ENCODE assay signal across 1 cellular context in the genomic region with DNA sequence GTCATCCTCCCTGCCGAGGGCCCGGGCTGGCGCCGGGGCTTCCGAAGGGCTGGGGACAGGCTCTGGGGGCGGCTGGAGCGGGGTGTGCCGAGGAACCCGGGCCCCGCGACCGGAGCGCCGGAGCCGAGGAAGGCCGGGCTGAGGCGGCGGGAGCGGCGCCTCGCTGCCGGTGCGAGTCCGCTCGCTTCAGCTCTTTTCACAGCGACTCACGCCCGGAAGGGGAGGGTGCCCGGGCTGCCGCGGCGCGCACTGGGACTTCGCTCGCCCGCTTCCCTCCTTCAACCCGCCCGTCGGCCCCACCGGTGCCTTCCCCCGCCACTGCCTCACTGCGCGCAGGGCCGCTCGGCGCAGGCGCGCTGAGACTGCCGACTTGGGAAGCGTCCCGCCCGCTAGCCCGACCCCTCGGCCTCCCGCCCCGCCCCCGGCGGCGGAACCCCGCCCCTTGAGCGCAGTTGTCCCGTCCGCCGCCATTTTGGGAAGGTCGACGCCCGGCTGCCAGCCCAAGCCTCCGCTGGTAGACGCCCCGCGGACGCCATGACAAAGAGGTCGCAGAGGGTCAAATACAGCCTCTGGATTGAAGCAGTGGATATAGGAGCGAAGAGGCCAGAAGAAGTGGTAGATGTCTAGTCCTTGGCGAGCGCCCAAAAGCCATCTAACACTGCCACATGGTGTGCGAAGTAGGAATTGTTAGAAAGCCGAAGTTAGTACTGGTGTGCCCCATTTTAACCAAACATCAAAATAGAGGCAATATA.
TF ChIP-seq lines count a peak whose summit lies in the region.

Gene UBE2G1, minus strand, starts transcription at position 364 of the 752 bp plus-strand sequence. Its CDS starts 359 bp downstream, at position 5.

TF ChIP-seq in HepG2, 621 proteins besides CTCF, POLR2A, EP300 and RAD21 (continued from another document and continues in another):
- TF ChIP-seq, protein P1, sequence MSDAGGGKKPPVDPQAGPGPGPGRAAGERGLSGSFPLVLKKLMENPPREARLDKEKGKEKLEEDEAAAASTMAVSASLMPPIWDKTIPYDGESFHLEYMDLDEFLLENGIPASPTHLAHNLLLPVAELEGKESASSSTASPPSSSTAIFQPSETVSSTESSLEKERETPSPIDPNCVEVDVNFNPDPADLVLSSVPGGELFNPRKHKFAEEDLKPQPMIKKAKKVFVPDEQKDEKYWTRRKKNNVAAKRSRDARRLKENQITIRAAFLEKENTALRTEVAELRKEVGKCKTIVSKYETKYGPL (CRISPR knock-in tag; IDR thresholded peaks at IDR 0.05) = peak; percentile 10; the same call in 1 of the 2 replicates
- peak; percentile 21; the same call in 1 of the 2 replicates for TF ChIP-seq ISL2 (CRISPR knock-in tag; IDR thresholded peaks at IDR 0.05)
- TF ChIP-seq HDAC6 (IDR thresholded peaks at IDR 0.05; ENCODE audit: low read depth, low read length) = no peak
- no peak for TF ChIP-seq GPN1 (CRISPR knock-in tag; IDR thresholded peaks at IDR 0.05; ENCODE audit: borderline replicate concordance)
- peak; percentile 59; the same call in 1 of the 2 replicates for TF ChIP-seq TFDP2 (CRISPR knock-in tag; IDR thresholded peaks at IDR 0.05)
- no peak for TF ChIP-seq FOXJ3 (CRISPR knock-in tag; IDR thresholded peaks at IDR 0.05; ENCODE audit: borderline replicate concordance)
- TF ChIP-seq HNF4G (IDR thresholded peaks at IDR 0.05; ENCODE audit: borderline replicate concordance, low read depth, low read length) = no peak
- TF ChIP-seq HNF4G (CRISPR knock-in tag; IDR thresholded peaks at IDR 0.05; ENCODE audit: borderline replicate concordance, low read depth) = peak; percentile 44; the same call in 1 of the 2 replicates
- peak; percentile 89 for TF ChIP-seq ZFX (CRISPR knock-in tag; IDR thresholded peaks at IDR 0.05; ENCODE audit: low read depth)
- 0 out of 2 replicates have a peak, but pooled peaks have one; percentile 74 for TF ChIP-seq ZNF430 (CRISPR knock-in tag; IDR thresholded peaks at IDR 0.05)
- TF ChIP-seq, protein P2, sequence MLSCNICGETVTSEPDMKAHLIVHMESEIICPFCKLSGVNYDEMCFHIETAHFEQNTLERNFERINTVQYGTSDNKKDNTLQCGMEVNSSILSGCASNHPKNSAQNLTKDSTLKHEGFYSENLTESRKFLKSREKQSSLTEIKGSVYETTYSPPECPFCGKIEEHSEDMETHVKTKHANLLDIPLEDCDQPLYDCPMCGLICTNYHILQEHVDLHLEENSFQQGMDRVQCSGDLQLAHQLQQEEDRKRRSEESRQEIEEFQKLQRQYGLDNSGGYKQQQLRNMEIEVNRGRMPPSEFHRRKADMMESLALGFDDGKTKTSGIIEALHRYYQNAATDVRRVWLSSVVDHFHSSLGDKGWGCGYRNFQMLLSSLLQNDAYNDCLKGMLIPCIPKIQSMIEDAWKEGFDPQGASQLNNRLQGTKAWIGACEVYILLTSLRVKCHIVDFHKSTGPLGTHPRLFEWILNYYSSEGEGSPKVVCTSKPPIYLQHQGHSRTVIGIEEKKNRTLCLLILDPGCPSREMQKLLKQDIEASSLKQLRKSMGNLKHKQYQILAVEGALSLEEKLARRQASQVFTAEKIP (CRISPR knock-in tag; IDR thresholded peaks at IDR 0.05; ENCODE audit: borderline replicate concordance) = no peak
- TF ChIP-seq POLR2AphosphoS2 (IDR thresholded peaks at IDR 0.05; ENCODE audit: low read depth, low read length) = no peak
- TF ChIP-seq FOXC1 (CRISPR knock-in tag; IDR thresholded peaks at IDR 0.05; ENCODE audit: borderline replicate concordance) = peak; percentile 59; the same call in 1 of the 2 replicates
- TF ChIP-seq, protein P3, sequence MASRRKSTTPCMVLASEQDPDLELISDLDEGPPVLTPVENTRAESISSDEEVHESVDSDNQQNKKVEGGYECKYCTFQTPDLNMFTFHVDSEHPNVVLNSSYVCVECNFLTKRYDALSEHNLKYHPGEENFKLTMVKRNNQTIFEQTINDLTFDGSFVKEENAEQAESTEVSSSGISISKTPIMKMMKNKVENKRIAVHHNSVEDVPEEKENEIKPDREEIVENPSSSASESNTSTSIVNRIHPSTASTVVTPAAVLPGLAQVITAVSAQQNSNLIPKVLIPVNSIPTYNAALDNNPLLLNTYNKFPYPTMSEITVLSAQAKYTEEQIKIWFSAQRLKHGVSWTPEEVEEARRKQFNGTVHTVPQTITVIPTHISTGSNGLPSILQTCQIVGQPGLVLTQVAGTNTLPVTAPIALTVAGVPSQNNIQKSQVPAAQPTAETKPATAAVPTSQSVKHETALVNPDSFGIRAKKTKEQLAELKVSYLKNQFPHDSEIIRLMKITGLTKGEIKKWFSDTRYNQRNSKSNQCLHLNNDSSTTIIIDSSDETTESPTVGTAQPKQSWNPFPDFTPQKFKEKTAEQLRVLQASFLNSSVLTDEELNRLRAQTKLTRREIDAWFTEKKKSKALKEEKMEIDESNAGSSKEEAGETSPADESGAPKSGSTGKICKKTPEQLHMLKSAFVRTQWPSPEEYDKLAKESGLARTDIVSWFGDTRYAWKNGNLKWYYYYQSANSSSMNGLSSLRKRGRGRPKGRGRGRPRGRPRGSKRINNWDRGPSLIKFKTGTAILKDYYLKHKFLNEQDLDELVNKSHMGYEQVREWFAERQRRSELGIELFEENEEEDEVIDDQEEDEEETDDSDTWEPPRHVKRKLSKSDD (CRISPR knock-in tag; IDR thresholded peaks at IDR 0.05; ENCODE audit: low read depth) = peak; percentile 82; the same call in 1 of the 2 replicates
- TF ChIP-seq REPIN1 (CRISPR knock-in tag; IDR thresholded peaks at IDR 0.05; ENCODE audit: borderline replicate concordance, low read depth) = no peak; the same call in 1 of the 2 replicates
- peak; percentile 75 for TF ChIP-seq RBFOX2 (IDR thresholded peaks at IDR 0.05; ENCODE audit: low read depth, low read length)
- TF ChIP-seq ZNF616 (CRISPR knock-in tag; IDR thresholded peaks at IDR 0.05; ENCODE audit: low read depth) = peak; percentile 86; the same call in 1 of the 2 replicates
- no peak for TF ChIP-seq TIGD3 (CRISPR knock-in tag; IDR thresholded peaks at IDR 0.05; ENCODE audit: borderline replicate concordance)
- 0 out of 2 replicates have a peak, but pooled peaks have one; percentile 4 for TF ChIP-seq ZNF703 (CRISPR knock-in tag; IDR thresholded peaks at IDR 0.05; ENCODE audit: borderline replicate concordance)
- 0 out of 2 replicates have a peak, but pooled peaks have one; percentile 15 for TF ChIP-seq ZNF564 (CRISPR knock-in tag; IDR thresholded peaks at IDR 0.05)
- TF ChIP-seq ZNF343 (CRISPR knock-in tag; IDR thresholded peaks at IDR 0.05) = 0 out of 2 replicates have a peak, but pooled peaks have one; percentile 27
- no peak for TF ChIP-seq PAF1 (CRISPR knock-in tag; IDR thresholded peaks at IDR 0.05)
- TF ChIP-seq, protein P4, sequence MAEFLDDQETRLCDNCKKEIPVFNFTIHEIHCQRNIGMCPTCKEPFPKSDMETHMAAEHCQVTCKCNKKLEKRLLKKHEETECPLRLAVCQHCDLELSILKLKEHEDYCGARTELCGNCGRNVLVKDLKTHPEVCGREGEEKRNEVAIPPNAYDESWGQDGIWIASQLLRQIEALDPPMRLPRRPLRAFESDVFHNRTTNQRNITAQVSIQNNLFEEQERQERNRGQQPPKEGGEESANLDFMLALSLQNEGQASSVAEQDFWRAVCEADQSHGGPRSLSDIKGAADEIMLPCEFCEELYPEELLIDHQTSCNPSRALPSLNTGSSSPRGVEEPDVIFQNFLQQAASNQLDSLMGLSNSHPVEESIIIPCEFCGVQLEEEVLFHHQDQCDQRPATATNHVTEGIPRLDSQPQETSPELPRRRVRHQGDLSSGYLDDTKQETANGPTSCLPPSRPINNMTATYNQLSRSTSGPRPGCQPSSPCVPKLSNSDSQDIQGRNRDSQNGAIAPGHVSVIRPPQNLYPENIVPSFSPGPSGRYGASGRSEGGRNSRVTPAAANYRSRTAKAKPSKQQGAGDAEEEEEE (CRISPR knock-in tag; IDR thresholded peaks at IDR 0.05; ENCODE audit: borderline replicate concordance) = no peak
- TF ChIP-seq, protein P5, sequence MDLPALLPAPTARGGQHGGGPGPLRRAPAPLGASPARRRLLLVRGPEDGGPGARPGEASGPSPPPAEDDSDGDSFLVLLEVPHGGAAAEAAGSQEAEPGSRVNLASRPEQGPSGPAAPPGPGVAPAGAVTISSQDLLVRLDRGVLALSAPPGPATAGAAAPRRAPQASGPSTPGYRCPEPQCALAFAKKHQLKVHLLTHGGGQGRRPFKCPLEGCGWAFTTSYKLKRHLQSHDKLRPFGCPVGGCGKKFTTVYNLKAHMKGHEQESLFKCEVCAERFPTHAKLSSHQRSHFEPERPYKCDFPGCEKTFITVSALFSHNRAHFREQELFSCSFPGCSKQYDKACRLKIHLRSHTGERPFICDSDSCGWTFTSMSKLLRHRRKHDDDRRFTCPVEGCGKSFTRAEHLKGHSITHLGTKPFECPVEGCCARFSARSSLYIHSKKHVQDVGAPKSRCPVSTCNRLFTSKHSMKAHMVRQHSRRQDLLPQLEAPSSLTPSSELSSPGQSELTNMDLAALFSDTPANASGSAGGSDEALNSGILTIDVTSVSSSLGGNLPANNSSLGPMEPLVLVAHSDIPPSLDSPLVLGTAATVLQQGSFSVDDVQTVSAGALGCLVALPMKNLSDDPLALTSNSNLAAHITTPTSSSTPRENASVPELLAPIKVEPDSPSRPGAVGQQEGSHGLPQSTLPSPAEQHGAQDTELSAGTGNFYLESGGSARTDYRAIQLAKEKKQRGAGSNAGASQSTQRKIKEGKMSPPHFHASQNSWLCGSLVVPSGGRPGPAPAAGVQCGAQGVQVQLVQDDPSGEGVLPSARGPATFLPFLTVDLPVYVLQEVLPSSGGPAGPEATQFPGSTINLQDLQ (CRISPR knock-in tag; IDR thresholded peaks at IDR 0.05) = peak; percentile 71; the same call in 1 of the 2 replicates
- no peak for TF ChIP-seq ZFYVE20 (CRISPR knock-in tag; IDR thresholded peaks at IDR 0.05; ENCODE audit: borderline replicate concordance, low read depth)
- TF ChIP-seq ETV5 (CRISPR knock-in tag; IDR thresholded peaks at IDR 0.05; ENCODE audit: borderline replicate concordance) = no peak; the same call in 1 of the 2 replicates
- peak; percentile 19 for TF ChIP-seq FOSL2 (CRISPR knock-in tag; IDR thresholded peaks at IDR 0.05)
- TF ChIP-seq, protein P6, sequence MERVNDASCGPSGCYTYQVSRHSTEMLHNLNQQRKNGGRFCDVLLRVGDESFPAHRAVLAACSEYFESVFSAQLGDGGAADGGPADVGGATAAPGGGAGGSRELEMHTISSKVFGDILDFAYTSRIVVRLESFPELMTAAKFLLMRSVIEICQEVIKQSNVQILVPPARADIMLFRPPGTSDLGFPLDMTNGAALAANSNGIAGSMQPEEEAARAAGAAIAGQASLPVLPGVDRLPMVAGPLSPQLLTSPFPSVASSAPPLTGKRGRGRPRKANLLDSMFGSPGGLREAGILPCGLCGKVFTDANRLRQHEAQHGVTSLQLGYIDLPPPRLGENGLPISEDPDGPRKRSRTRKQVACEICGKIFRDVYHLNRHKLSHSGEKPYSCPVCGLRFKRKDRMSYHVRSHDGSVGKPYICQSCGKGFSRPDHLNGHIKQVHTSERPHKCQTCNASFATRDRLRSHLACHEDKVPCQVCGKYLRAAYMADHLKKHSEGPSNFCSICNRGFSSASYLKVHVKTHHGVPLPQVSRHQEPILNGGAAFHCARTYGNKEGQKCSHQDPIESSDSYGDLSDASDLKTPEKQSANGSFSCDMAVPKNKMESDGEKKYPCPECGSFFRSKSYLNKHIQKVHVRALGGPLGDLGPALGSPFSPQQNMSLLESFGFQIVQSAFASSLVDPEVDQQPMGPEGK (CRISPR knock-in tag; IDR thresholded peaks at IDR 0.05) = peak; percentile 64; the same call in 1 of the 2 replicates
- peak; percentile 54; the same call in 1 of the 2 replicates for TF ChIP-seq E2F1 (CRISPR knock-in tag; IDR thresholded peaks at IDR 0.05)
- peak; percentile 60; the same call in 1 of the 2 replicates for TF ChIP-seq KMT2A (CRISPR knock-in tag; IDR thresholded peaks at IDR 0.05)
